In the genomic region with DNA sequence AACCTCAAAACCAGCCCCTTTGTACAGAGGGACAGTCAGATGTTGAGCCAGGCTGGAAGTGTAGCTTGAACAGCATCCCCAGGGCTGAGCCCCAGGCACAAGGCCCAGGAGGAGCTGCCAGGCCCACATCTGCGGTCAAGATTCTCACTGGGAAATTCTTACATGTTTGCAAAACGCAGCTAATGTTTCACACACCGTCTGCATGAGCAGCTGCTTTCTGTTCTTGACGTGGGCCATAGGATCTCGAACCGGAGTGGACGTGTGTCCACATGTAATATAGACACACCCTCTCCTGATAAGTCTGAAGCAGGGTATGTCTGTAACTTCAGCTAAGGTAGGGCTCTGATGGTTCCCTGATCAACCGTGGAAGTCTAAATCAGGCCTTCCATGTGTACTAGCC, we compare ENCODE assay signal across 15 cellular contexts. TPM values are rescaled to one million over a fixed set of nuclear protein-coding genes. Genes with fewer than 3 reads are reported as not detected.
DNase-seq lines count a peak whose midpoint lies in the region; ATAC-seq, FAIRE-seq and TF ChIP-seq lines count a peak whose summit lies in the region.
"Had no signal": no experiment of that assay in that cellular context is flagged by ENCODE, and none has a peak within 500 bp of the region (broad histone marks: within the 10 kb centered on the region; RNA-seq: fewer than 3 reads in every experiment).

No MANE protein-coding gene starts in this region.

- H3K4me1 ChIP-seq in left ventricle myocardium inferior: peaks cover 4% of the 10 kb centered on the region
- peaks cover 0 to 16% (median 10%) of the 10 kb centered on the region in 4 donors for H3K4me1 ChIP-seq in sigmoid colon
- peaks cover 4% of the 10 kb centered on the region for H3K4me1 ChIP-seq in upper lobe of right lung

- H3K4me3 ChIP-seq in AG10803 (ENCODE audit: low read length) (no peak overlapping the region), bronchial epithelial cell (ENCODE audit: low read depth, low read length) (no peak overlapping the region), left ventricle myocardium inferior (no peak overlapping the region), sigmoid colon (no peak overlapping the region), MG63 (no peak overlapping the region), upper lobe of right lung (no peak overlapping the region)

- DNase-seq in AG10803 (ENCODE audit: low read depth): peak; percentile 88
- peak; percentile 58 for DNase-seq in bronchial epithelial cell (ENCODE audit: low read depth)
- peak; percentile 54 for DNase-seq in left ventricle myocardium inferior
- peak; percentile 79 for DNase-seq in sigmoid colon
- no peak for DNase-seq in MG63
- DNase-seq in NCI-H446 treated with DMSO at 0.1 percent for 48 hours (lab: John Stamatoyannopoulos, UW): no peak
- DNase-seq in upper lobe of right lung: no peak
- DNase-seq: activated CD8-positive, alpha-beta memory T cell treated with anti-CD3 and anti-CD28 coated beads, Interleukin-2, amount 50 U/mL, for 4 hours; DMS 273 treated with DMSO at 0.1 percent for 48 hours; NCI-H2029; NCI-H69 had no signal

- WGBS in sigmoid colon, 2 donors: 76 to 81% methylated on average over 8 of the region's 8 CpGs

- TF ChIP-seq CTCF in AG10803 (conservative IDR thresholded peaks at IDR 0.05; ENCODE audit: low read length) (no peak), bronchial epithelial cell (IDR thresholded peaks at IDR 0.05; ENCODE audit: insufficient read depth, low read length, severe bottlenecking) (no peak), left ventricle myocardium inferior (IDR thresholded peaks at IDR 0.05; ENCODE audit: borderline replicate concordance) (no peak), sigmoid colon (IDR thresholded peaks at IDR 0.05) (no peak), upper lobe of right lung (IDR thresholded peaks at IDR 0.05) (no peak)

- no peaks in the 10 kb centered on the region for H3K9me3 ChIP-seq in left ventricle myocardium inferior (replicated peaks)
- no peaks in the 10 kb centered on the region for H3K9me3 ChIP-seq in sigmoid colon
- no peaks in the 10 kb centered on the region for H3K9me3 ChIP-seq in MG63
- no peaks in the 10 kb centered on the region for H3K9me3 ChIP-seq in upper lobe of right lung

- ATAC-seq in HG03139 (IDR thresholded peaks at IDR 0.05; ENCODE audit: unreplicated experiment) (no peak), upper lobe of right lung (no peak)
- ATAC-seq: Panc1, WTC11 had no signal

- TF ChIP-seq EP300 in sigmoid colon (IDR thresholded peaks at IDR 0.05): no peak

- H3K36me3 ChIP-seq in bronchial epithelial cell (ENCODE audit: control insufficient read depth, insufficient read depth, low read length) (no peaks in the 10 kb centered on the region), left ventricle myocardium inferior (no peaks in the 10 kb centered on the region), sigmoid colon (no peaks in the 10 kb centered on the region), MG63 (no peaks in the 10 kb centered on the region), upper lobe of right lung (no peaks in the 10 kb centered on the region)

- intact Hi-C loops in left ventricle myocardium inferior (cut with micrococcal nuclease): loop anchor here (10.0 kb wide), 2 partner anchors 282 to 392 kb away; a partner anchor contains a TSS
- intact Hi-C loops in sigmoid colon (cut with DNase I): loop anchor here (5.0 kb wide), 1 partner anchor 295 kb away; no protein-coding TSS in a partner anchor
- intact Hi-C loops in upper lobe of right lung (cut with DNase I): no loop called here

- H3K27me3 ChIP-seq in bronchial epithelial cell (ENCODE audit: control insufficient read depth, insufficient read depth, low read length): no peaks in the 10 kb centered on the region
- no peaks in the 10 kb centered on the region for H3K27me3 ChIP-seq in left ventricle myocardium inferior (ENCODE audit: low read depth)
- H3K27me3 ChIP-seq in sigmoid colon: no peaks in the 10 kb centered on the region
- no peaks in the 10 kb centered on the region for H3K27me3 ChIP-seq in MG63
- no peaks in the 10 kb centered on the region for H3K27me3 ChIP-seq in upper lobe of right lung

- no peak for TF ChIP-seq POLR2A in sigmoid colon (IDR thresholded peaks at IDR 0.05)

- FAIRE-seq in bronchial epithelial cell (lab: Jason Lieb, UNC): peak; percentile 7
- FAIRE-seq: keratinocyte had no signal

- H3K27ac ChIP-seq in left ventricle myocardium inferior (replicated peaks): peak overlapping the region; percentile 48
- H3K27ac ChIP-seq in sigmoid colon: peak overlapping the region; percentile 39 to 65 (median 58)
- H3K27ac ChIP-seq in upper lobe of right lung: no peak overlapping the region

RNA-seq across cellular contexts. Expression of gene TRAF3IP2, which starts 41.3 kb away (rescaled TPM):
- 38.5 and 39.8 TPM in 2 replicates for total RNA-seq in bronchial epithelial cell
- 10.6 TPM for total RNA-seq in left ventricle myocardium inferior
- 10 to 100 TPM; 15.8 to 21.4 (median 17.3) TPM for total RNA-seq in sigmoid colon
- polyA plus RNA-seq in sigmoid colon: 10 to 100 TPM; 39.2 to 58.5 (median 48.0) TPM
- total RNA-seq in MG63 (2014; rRNA removed; shearing (Covaris generic); ENCODE audit: low replicate concordance): 12.6 and 20.3 TPM in 2 replicates
- total RNA-seq in upper lobe of right lung: 32.1 TPM

Comparison
In these comparisons a context has a peak if more than half of its experiments do, and no peak if none do; other contexts are left out.
1. DNase-seq: peak in AG10803 (single experiment), bronchial epithelial cell (single experiment), left ventricle myocardium inferior (single experiment) and sigmoid colon (single experiment); none in MG63 (single experiment), NCI-H446 treated with DMSO at 0.1 percent for 48 hours (single experiment) and upper lobe of right lung (single experiment).